Comparison of ENCODE assay signal across 26 cellular contexts in genomic region chr1:143553627-143554026, GRCh38.
DNase-seq lines count a peak whose midpoint lies in the region; TF ChIP-seq lines count a peak whose summit lies in the region.
"Had no signal": no experiment of that assay in that cellular context is flagged by ENCODE, and none has a peak within 500 bp of the region (broad histone marks: within the 10 kb centered on the region; RNA-seq: fewer than 3 reads in every experiment).

No MANE protein-coding gene starts in this region.

- no peak overlapping the region for H3K4me3 Mint-ChIP-seq in activated CD4-positive, alpha-beta T cell treated with anti-CD3 and anti-CD28 coated beads, Interleukin-2, amount 10 ng/mL, durations not matched to agents 24 days and 14 days
- H3K4me3 Mint-ChIP-seq in osteocyte (ENCODE audit: unreplicated experiment) = no peak overlapping the region
- H3K4me3 Mint-ChIP-seq: B cell; CD14-positive monocyte; CD4-positive, alpha-beta memory T cell; CD4-positive, alpha-beta T cell; CD4-positive, CD25-positive, alpha-beta regulatory T cell; CD8-positive, alpha-beta memory T cell; CD8-positive, alpha-beta T cell had no signal

- TF ChIP-seq CTCF in osteocyte (IDR thresholded peaks at IDR 0.05) = no peak

- H3K27me3 Mint-ChIP-seq in activated CD4-positive, alpha-beta T cell treated with anti-CD3 and anti-CD28 coated beads, Interleukin-2, amount 10 ng/mL, durations not matched to agents 24 days and 14 days = no peaks in the 10 kb centered on the region
- H3K27me3 Mint-ChIP-seq in osteocyte (ENCODE audit: unreplicated experiment) = no peaks in the 10 kb centered on the region
- H3K27me3 Mint-ChIP-seq: CD4-positive, CD25-positive, alpha-beta regulatory T cell; CD8-positive, alpha-beta memory T cell had no signal

- no peaks in the 10 kb centered on the region for H3K4me1 Mint-ChIP-seq in activated CD4-positive, alpha-beta T cell treated with anti-CD3 and anti-CD28 coated beads, Interleukin-2, amount 10 ng/mL, durations not matched to agents 24 days and 14 days
- no peaks in the 10 kb centered on the region for H3K4me1 Mint-ChIP-seq in osteocyte (ENCODE audit: unreplicated experiment)
- H3K4me1 Mint-ChIP-seq: B cell; CD14-positive monocyte; CD4-positive, alpha-beta memory T cell; CD4-positive, CD25-positive, alpha-beta regulatory T cell; CD8-positive, alpha-beta memory T cell had no signal

- no peaks in the 10 kb centered on the region for H3K9me3 Mint-ChIP-seq in activated CD4-positive, alpha-beta T cell treated with anti-CD3 and anti-CD28 coated beads, Interleukin-2, amount 10 ng/mL, durations not matched to agents 24 days and 14 days
- H3K9me3 Mint-ChIP-seq in osteocyte (ENCODE audit: unreplicated experiment) = peaks cover 61% of the 10 kb centered on the region
- H3K9me3 Mint-ChIP-seq: CD8-positive, alpha-beta T cell had no signal

- H3K36me3 Mint-ChIP-seq in activated CD4-positive, alpha-beta T cell treated with anti-CD3 and anti-CD28 coated beads, Interleukin-2, amount 10 ng/mL, durations not matched to agents 24 days and 14 days (ENCODE audit: low read depth) = no peaks in the 10 kb centered on the region
- H3K36me3 Mint-ChIP-seq in osteocyte (ENCODE audit: unreplicated experiment) = no peaks in the 10 kb centered on the region
- H3K36me3 Mint-ChIP-seq: CD14-positive monocyte; CD4-positive, alpha-beta memory T cell; CD4-positive, CD25-positive, alpha-beta regulatory T cell; CD8-positive, alpha-beta memory T cell; CD8-positive, alpha-beta T cell had no signal

- intact Hi-C loops in activated CD4-positive, alpha-beta T cell treated with anti-CD3 and anti-CD28 coated beads, Interleukin-2, amount 10 ng/mL, durations not matched to agents 24 days and 14 days (cut with micrococcal nuclease) = no loop called here

- no peak overlapping the region for H3K27ac Mint-ChIP-seq in activated CD4-positive, alpha-beta T cell treated with anti-CD3 and anti-CD28 coated beads, Interleukin-2, amount 10 ng/mL, durations not matched to agents 24 days and 14 days
- no peak overlapping the region for H3K27ac Mint-ChIP-seq in osteocyte (ENCODE audit: unreplicated experiment)
- H3K27ac Mint-ChIP-seq: B cell; CD14-positive monocyte; CD4-positive, alpha-beta memory T cell; CD4-positive, alpha-beta T cell; CD4-positive, CD25-positive, alpha-beta regulatory T cell; CD8-positive, alpha-beta memory T cell; CD8-positive, alpha-beta T cell had no signal

- DNase-seq in activated CD4-positive, alpha-beta T cell treated with anti-CD3 and anti-CD28 coated beads, Interleukin-2, amount 10 ng/mL, durations not matched to agents 24 days and 14 days = peak; percentile 17
- no peak for DNase-seq in activated CD4-positive, alpha-beta T cell treated with anti-CD3 and anti-CD28 coated beads, Interleukin-2, amount 50 U/mL, for 1 hour
- DNase-seq in osteocyte (ENCODE audit: extremely low spot score, unreplicated experiment) = peak; percentile 57
- DNase-seq in NCI-H1930 (lab: John Stamatoyannopoulos, UW) = no peak
- DNase-seq: 8988T; ACHN; AML-193; BE2C; C1 segment of cervical spinal cord; Caco-2; Calu3; CD4-positive, alpha-beta memory T cell; CD4-positive, alpha-beta T cell; CD4-positive, CD25-positive, alpha-beta regulatory T cell; CD8-positive, alpha-beta memory T cell; CD8-positive, alpha-beta T cell; COR-L47; DMS 273 treated with DMSO at 0.1 percent for 48 hours; DMS153; DMS53; DMS79; DMS79 treated with DMSO at 0.1 percent for 48 hours; DND-41; EL had no signal

Comparison
In these comparisons a context has a peak if more than half of its experiments do, and no peak if none do; other contexts are left out.
1. DNase-seq: peak in activated CD4-positive, alpha-beta T cell treated with anti-CD3 and anti-CD28 coated beads, Interleukin-2, amount 10 ng/mL, durations not matched to agents 24 days and 14 days (single experiment) and osteocyte (single experiment); none in activated CD4-positive, alpha-beta T cell treated with anti-CD3 and anti-CD28 coated beads, Interleukin-2, amount 50 U/mL, for 1 hour (single experiment) and NCI-H1930 (0 of 2).